In genomic region chr16:68289621-68290329, GRCh38 we compare ENCODE assay signal across 9 cellular contexts. TPM values are rescaled to one million over a fixed set of nuclear protein-coding genes. Genes with fewer than 3 reads are reported as not detected.
DNase-seq lines count a peak whose midpoint lies in the region; ATAC-seq and TF ChIP-seq lines count a peak whose summit lies in the region.
"Had no signal": no experiment of that assay in that cellular context is flagged by ENCODE, and none has a peak within 500 bp of the region (broad histone marks: within the 10 kb centered on the region; RNA-seq: fewer than 3 reads in every experiment).

No MANE protein-coding gene starts in this region.

- POLR2A ChIA-PET in activated B cell treated with CpG ODN at 0.5 μM for 24 hours (lab: Charles Lee): interaction anchor here (0.7 to 3.8 kb wide), 10 partner anchors 10 to 488 kb away, joined by 3 to 59 read pairs (median 3); partner anchors contain the start of genes PLA2G15, PRMT7, SLC7A6 and SLC7A6OS

- H3K4me3 Mint-ChIP-seq in activated B cell treated with CpG ODN at 0.5 μM for 24 hours: peak overlapping the region; percentile 62
- peak overlapping the region; percentile 24 to 44 for H3K4me3 Mint-ChIP-seq in stimulated activated naive CD8-positive, alpha-beta T cell treated with anti-CD3 and anti-CD28 coated beads, Interleukin-15, amount 100 ng/mL, for 72 hours
- H3K4me3 Mint-ChIP-seq: neural crest cell had no signal

- no peaks in the 10 kb centered on the region for H3K9me3 Mint-ChIP-seq in activated B cell treated with CpG ODN at 0.5 μM for 24 hours
- H3K9me3 Mint-ChIP-seq in stimulated activated naive CD8-positive, alpha-beta T cell treated with anti-CD3 and anti-CD28 coated beads, Interleukin-15, amount 100 ng/mL, for 72 hours: no peaks in the 10 kb centered on the region
- H3K9me3 Mint-ChIP-seq: neural crest cell had no signal

- intact Hi-C loops in activated B cell treated with CpG ODN at 0.5 μM for 24 hours (cut with micrococcal nuclease): loop anchor here (1.0 to 5.0 kb wide), 5 partner anchors 14 to 898 kb away; partner anchors contain the start of genes SLC7A6, SLC7A6OS and SNTB2

- CTCF ChIA-PET in activated B cell treated with CpG ODN at 0.5 μM for 24 hours (lab: Charles Lee): interaction anchor here (1.0 to 11.0 kb wide), 3 partner anchors 21 to 39 kb away, joined by 5 to 166 read pairs (median 9); partner anchors contain the start of genes PRMT7, SLC7A6 and SLC7A6OS

- peak overlapping the region; percentile 90 for H3K27ac Mint-ChIP-seq in activated B cell treated with CpG ODN at 0.5 μM for 24 hours
- peak overlapping the region; percentile 86 to 92 for H3K27ac Mint-ChIP-seq in stimulated activated naive CD8-positive, alpha-beta T cell treated with anti-CD3 and anti-CD28 coated beads, Interleukin-15, amount 100 ng/mL, for 72 hours

- no peak overlapping the region for H3K4me3 ChIP-seq in fibroblast of pulmonary artery (replicated peaks; ENCODE audit: low read depth, low read length)

- TF ChIP-seq CTCF in activated B cell treated with CpG ODN at 0.5 μM for 24 hours (IDR thresholded peaks at IDR 0.05): no peak
- TF ChIP-seq CTCF in fibroblast of pulmonary artery (IDR thresholded peaks at IDR 0.05; ENCODE audit: low read length, missing control alignments): no peak

- peaks cover 70% of the 10 kb centered on the region for H3K4me1 Mint-ChIP-seq in activated B cell treated with CpG ODN at 0.5 μM for 24 hours
- H3K4me1 Mint-ChIP-seq in stimulated activated naive CD8-positive, alpha-beta T cell treated with anti-CD3 and anti-CD28 coated beads, Interleukin-15, amount 100 ng/mL, for 72 hours: peaks cover 98% of the 10 kb centered on the region
- H3K4me1 Mint-ChIP-seq: neural crest cell had no signal

- DNase-seq in activated B cell treated with CpG ODN at 0.5 μM for 24 hours (peak; percentile 67), fibroblast of pulmonary artery (ENCODE audit: low read depth) (peak; percentile 60), SW 1271 (lab: John Stamatoyannopoulos, UW) (no peak), superior temporal gyrus (ENCODE audit: extremely low spot score) (no peak)
- DNase-seq in stimulated activated naive CD8-positive, alpha-beta T cell treated with anti-CD3 and anti-CD28 coated beads, Interleukin-15, amount 100 ng/mL, for 72 hours: peak; percentile 62 to 80

- peaks cover 59% of the 10 kb centered on the region for H3K36me3 Mint-ChIP-seq in activated B cell treated with CpG ODN at 0.5 μM for 24 hours (ENCODE audit: low read depth)

- ATAC-seq in GM19023 (IDR thresholded peaks at IDR 0.05; ENCODE audit: unreplicated experiment) (peak; percentile 80), HG03039 (IDR thresholded peaks at IDR 0.05; ENCODE audit: unreplicated experiment) (peak; percentile 52), activated B cell treated with CpG ODN at 0.5 μM for 24 hours (ENCODE audit: low read depth) (peak; percentile 89)
- peak; percentile 95 for ATAC-seq in stimulated activated naive CD8-positive, alpha-beta T cell treated with anti-CD3 and anti-CD28 coated beads, Interleukin-15, amount 100 ng/mL, for 72 hours

- no peaks in the 10 kb centered on the region for H3K27me3 Mint-ChIP-seq in activated B cell treated with CpG ODN at 0.5 μM for 24 hours
- H3K27me3 Mint-ChIP-seq in stimulated activated naive CD8-positive, alpha-beta T cell treated with anti-CD3 and anti-CD28 coated beads, Interleukin-15, amount 100 ng/mL, for 72 hours: no peaks in the 10 kb centered on the region

RNA-seq across cellular contexts. Expression of gene SLC7A6OS, which starts 21.0 kb away (rescaled TPM):
- 34.8 and 42.0 TPM in 2 replicates for total RNA-seq in activated B cell treated with CpG ODN at 0.5 μM for 24 hours

RNA-seq across cellular contexts. Expression of gene PRMT7, which starts 21.0 kb away (rescaled TPM):
- total RNA-seq in activated B cell treated with CpG ODN at 0.5 μM for 24 hours: 41.8 and 50.3 TPM in 2 replicates

RNA-seq across cellular contexts. Expression of gene SLC7A6, which starts 25.4 kb away (rescaled TPM):
- total RNA-seq in activated B cell treated with CpG ODN at 0.5 μM for 24 hours: 52.5 and 54.1 TPM in 2 replicates

RNA-seq across cellular contexts. Expression of gene PLA2G15, which starts 44.6 kb away (rescaled TPM):
- total RNA-seq in activated B cell treated with CpG ODN at 0.5 μM for 24 hours: 5.7 and 8.6 TPM in 2 replicates

RNA-seq across cellular contexts. Expression of gene ESRP2, which starts 53.8 kb away (rescaled TPM):
- total RNA-seq in activated B cell treated with CpG ODN at 0.5 μM for 24 hours: 0.10 and 0.40 TPM in 2 replicates
- total RNA-seq: T-helper 2 cell treated with Interferon-gamma antibody and Interleukin-4, amounts not matched to agents 100 ng/mL and 5 ng/mL, for 36 hours had no signal

Comparison
In these comparisons a context has a peak if more than half of its experiments do, and no peak if none do; other contexts are left out.
1. DNase-seq: peak in activated B cell treated with CpG ODN at 0.5 μM for 24 hours (single experiment), fibroblast of pulmonary artery (single experiment) and stimulated activated naive CD8-positive, alpha-beta T cell treated with anti-CD3 and anti-CD28 coated beads, Interleukin-15, amount 100 ng/mL, for 72 hours (2 of 2); none in SW 1271 (0 of 2) and superior temporal gyrus (single experiment).
2. Peak in every context shown above with its lines, with median percentiles within 50 percentile points of each other: ATAC-seq.